17 cellular contexts compared by ENCODE assay signal in the genomic region with DNA sequence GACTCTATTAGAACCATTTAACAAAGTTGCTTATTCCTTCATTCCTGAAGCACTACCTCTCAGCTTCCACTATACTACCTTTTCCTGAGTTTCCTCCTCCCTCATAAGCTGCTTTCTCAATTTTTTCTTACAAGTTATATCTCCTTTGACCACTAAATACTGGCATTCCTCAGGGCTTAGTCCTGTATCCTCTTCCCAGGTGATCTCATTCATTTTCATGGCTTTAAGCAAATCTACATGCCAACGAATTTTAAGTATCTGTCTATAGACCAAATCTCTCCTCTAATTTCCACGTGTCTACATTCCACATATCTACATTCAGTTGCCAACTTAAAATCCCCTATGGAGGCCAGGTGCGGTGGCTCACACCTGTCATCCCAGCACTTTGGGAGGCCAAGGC.
A peak's percentile ranks its signal among the peaks of the same experiment; 100 is the strongest.
DNase-seq lines count a peak whose midpoint lies in the region; ATAC-seq, FAIRE-seq and TF ChIP-seq lines count a peak whose summit lies in the region.
"Had no signal": no experiment of that assay in that cellular context is flagged by ENCODE, and none has a peak within 500 bp of the region (broad histone marks: within the 10 kb centered on the region; RNA-seq: fewer than 3 reads in every experiment).

No MANE protein-coding gene starts in this region.

- POLR2A ChIA-PET in Caco-2 (lab: Charles Lee): no interaction called here

- H3K9me1 ChIP-seq in keratinocyte (ENCODE audit: control insufficient read depth, extremely low read depth, insufficient read depth, low read length): no peaks in the 10 kb centered on the region

- H3K27ac Mint-ChIP-seq in Caco-2 (ENCODE audit: unreplicated experiment): no peak overlapping the region
- no peak overlapping the region for H3K27ac Mint-ChIP-seq in activated naive CD8-positive, alpha-beta T cell treated with anti-CD3 and anti-CD28 coated beads for 36 hours
- H3K27ac Mint-ChIP-seq: CD14-positive monocyte; CD4-positive, alpha-beta memory T cell; H9 had no signal

- no peak overlapping the region for H2AFZ ChIP-seq in keratinocyte (ENCODE audit: control insufficient read depth, low read length)

- no peak overlapping the region for H3K4me2 ChIP-seq in keratinocyte (ENCODE audit: control insufficient read depth, extremely low read depth, insufficient read depth, low read depth, low read length)
- H3K4me2 ChIP-seq: BLaER1 had no signal

- H3K9me3 Mint-ChIP-seq in Caco-2 (ENCODE audit: unreplicated experiment): no peaks in the 10 kb centered on the region
- H3K9me3 Mint-ChIP-seq in activated naive CD8-positive, alpha-beta T cell treated with anti-CD3 and anti-CD28 coated beads for 36 hours: no peaks in the 10 kb centered on the region
- H3K9me3 Mint-ChIP-seq: CD14-positive monocyte; CD4-positive, alpha-beta memory T cell; H9 had no signal

- dilution Hi-C loops in keratinocyte (cut with MboI; ENCODE audit: extremely low pct_ligation_motif_present, low sequenced_read_pairs): no loop called here

- H3K27me3 ChIP-seq in RWPE2 (ENCODE audit: insufficient read depth, poor library complexity, severe bottlenecking) (no peaks in the 10 kb centered on the region), keratinocyte (ENCODE audit: control insufficient read depth, extremely low read depth, insufficient read depth, low read length) (no peaks in the 10 kb centered on the region), Caco-2 (replicated peaks; ENCODE audit: control insufficient read depth, insufficient read depth, low read length) (no peaks in the 10 kb centered on the region)
- H3K27me3 ChIP-seq: BLaER1 had no signal

- H3K9me3 ChIP-seq in RWPE2 (ENCODE audit: severe bottlenecking): no peaks in the 10 kb centered on the region
- H3K9me3 ChIP-seq in keratinocyte (ENCODE audit: control insufficient read depth, low read depth, low read length): no peaks in the 10 kb centered on the region
- no peaks in the 10 kb centered on the region for H3K9me3 ChIP-seq in Caco-2
- H3K9me3 ChIP-seq: BLaER1 had no signal

- H3K4me3 Mint-ChIP-seq in Caco-2 (ENCODE audit: unreplicated experiment): no peak overlapping the region
- no peak overlapping the region for H3K4me3 Mint-ChIP-seq in activated naive CD8-positive, alpha-beta T cell treated with anti-CD3 and anti-CD28 coated beads for 36 hours
- H3K4me3 Mint-ChIP-seq: CD14-positive monocyte; CD4-positive, alpha-beta memory T cell; H9 had no signal

- no peak overlapping the region for H3K9ac ChIP-seq in keratinocyte (ENCODE audit: control insufficient read depth, extremely low read depth, insufficient read depth, low read length)
- H3K9ac ChIP-seq: BLaER1 had no signal

- no TSS peak for BruUV-seq in Caco-2 (replicated peaks; lab: Mats Ljungman, UMichigan)

- peak; percentile 70 for ATAC-seq in RWPE2 (ENCODE audit: low read depth)
- ATAC-seq in GM18502 (IDR thresholded peaks at IDR 0.05; ENCODE audit: poor library complexity, unreplicated experiment): no peak
- ATAC-seq: GM12878 had no signal

- H3K36me3 ChIP-seq in RWPE2 (ENCODE audit: low read depth): no peaks in the 10 kb centered on the region
- H3K36me3 ChIP-seq in keratinocyte (ENCODE audit: control insufficient read depth in 2 of 2, extremely low read depth in 1 of 2, insufficient read depth in 2 of 2, low read length in 2 of 2): no peaks in the 10 kb centered on the region
- H3K36me3 ChIP-seq in Caco-2 (ENCODE audit: control insufficient read depth, insufficient read depth, low read length): no peaks in the 10 kb centered on the region
- H3K36me3 ChIP-seq: BLaER1 had no signal

- intact Hi-C loops in Caco-2 (cut with micrococcal nuclease; ENCODE audit: unreplicated experiment): no loop called here

- peak; percentile 55 for DNase-seq in HT1080 (ENCODE audit: low read depth)
- DNase-seq in RWPE2 (ENCODE audit: low spot score): no peak
- DNase-seq in keratinocyte (ENCODE audit: low read depth, low spot score): peak; percentile 28
- no peak for DNase-seq in Caco-2
- DNase-seq in activated naive CD8-positive, alpha-beta T cell treated with anti-CD3 and anti-CD28 coated beads for 36 hours: no peak
- DNase-seq in substantia nigra (lab: John Stamatoyannopoulos, UW): no peak
- DNase-seq: 8988T; Calu3; CD4-positive, alpha-beta memory T cell; DMS79 treated with DMSO at 0.1 percent for 48 hours; H9 had no signal

- H3K27me3 Mint-ChIP-seq in Caco-2 (ENCODE audit: insufficient read depth, unreplicated experiment): no peaks in the 10 kb centered on the region
- H3K27me3 Mint-ChIP-seq in activated naive CD8-positive, alpha-beta T cell treated with anti-CD3 and anti-CD28 coated beads for 36 hours: no peaks in the 10 kb centered on the region
- H3K27me3 Mint-ChIP-seq: CD4-positive, alpha-beta memory T cell had no signal

- CTCF ChIA-PET in Caco-2 (lab: Charles Lee): no interaction called here

- H3K79me2 ChIP-seq in keratinocyte (ENCODE audit: control insufficient read depth, insufficient read depth, low read length): no peaks in the 10 kb centered on the region

- no peak for FAIRE-seq in keratinocyte (lab: Jason Lieb, UNC)
- FAIRE-seq: GM12878, GM19239, H1 had no signal

- TF ChIP-seq CTCF in RWPE2 (IDR thresholded peaks at IDR 0.05; ENCODE audit: poor library complexity, severe bottlenecking) (no peak), keratinocyte (optimal IDR thresholded peaks at IDR 0.05 in 1 of 3, IDR thresholded peaks at IDR 0.05 in 1 of 3, conservative IDR thresholded peaks at IDR 0.05 in 1 of 3; ENCODE audit: extremely low read depth in 1 of 3, insufficient read depth in 2 of 3, low read length in 3 of 3) (no peak), Caco-2 (IDR thresholded peaks at IDR 0.05; ENCODE audit: insufficient read depth in 1 of 2, low read depth in 1 of 2, low read length in 1 of 2, severe bottlenecking in 1 of 2, unreplicated experiment in 1 of 2) (no peak)

- H3K4me1 ChIP-seq in RWPE2 (ENCODE audit: insufficient read depth, poor library complexity, severe bottlenecking) (peaks cover 12% of the 10 kb centered on the region), keratinocyte (ENCODE audit: control insufficient read depth, extremely low read depth, insufficient read depth, low read length) (peaks cover 9% of the 10 kb centered on the region), Caco-2 (peaks cover 12% of the 10 kb centered on the region; the same call in 1 of the 2 replicates)
- H3K4me1 ChIP-seq: BLaER1 had no signal

- H3K4me1 Mint-ChIP-seq in Caco-2 (ENCODE audit: low read depth, unreplicated experiment): peaks cover 2% of the 10 kb centered on the region
- peaks cover 2% of the 10 kb centered on the region for H3K4me1 Mint-ChIP-seq in activated naive CD8-positive, alpha-beta T cell treated with anti-CD3 and anti-CD28 coated beads for 36 hours
- H3K4me1 Mint-ChIP-seq: CD14-positive monocyte had no signal

- no peak overlapping the region for H3K27ac ChIP-seq in RWPE2 (ENCODE audit: poor library complexity, severe bottlenecking)
- no peak overlapping the region for H3K27ac ChIP-seq in keratinocyte (ENCODE audit: control insufficient read depth, insufficient read depth, low read length)
- H3K27ac ChIP-seq in substantia nigra (ENCODE audit: low read depth, low read length, poor library complexity, severe bottlenecking): no peak overlapping the region
- H3K27ac ChIP-seq: BLaER1 had no signal

- H3K36me3 Mint-ChIP-seq in Caco-2 (ENCODE audit: insufficient read depth, unreplicated experiment): no peaks in the 10 kb centered on the region
- no peaks in the 10 kb centered on the region for H3K36me3 Mint-ChIP-seq in activated naive CD8-positive, alpha-beta T cell treated with anti-CD3 and anti-CD28 coated beads for 36 hours
- H3K36me3 Mint-ChIP-seq: CD14-positive monocyte had no signal

- H4K20me1 ChIP-seq in keratinocyte (ENCODE audit: control insufficient read depth, extremely low read depth, insufficient read depth, low read length): no peaks in the 10 kb centered on the region
- H4K20me1 ChIP-seq: BLaER1 had no signal

- H3K4me3 ChIP-seq in RWPE2 (ENCODE audit: severe bottlenecking) (no peak overlapping the region), keratinocyte (ENCODE audit: control insufficient read depth in 2 of 3, extremely low read depth in 1 of 3, insufficient read depth in 2 of 3, low read depth in 1 of 3, low read length in 3 of 3) (no peak overlapping the region), Caco-2 (ENCODE audit: low read depth, low read length) (no peak overlapping the region)
- H3K4me3 ChIP-seq: BLaER1, GM12878 had no signal

Comparison
In these comparisons a context has a peak if more than half of its experiments do, and no peak if none do; other contexts are left out.
1. DNase-seq: peak in HT1080 (single experiment) and keratinocyte (single experiment); none in RWPE2 (single experiment), Caco-2 (0 of 2), activated naive CD8-positive, alpha-beta T cell treated with anti-CD3 and anti-CD28 coated beads for 36 hours (single experiment) and substantia nigra (0 of 49).